8 cellular contexts compared by ENCODE assay signal in the genomic region with DNA sequence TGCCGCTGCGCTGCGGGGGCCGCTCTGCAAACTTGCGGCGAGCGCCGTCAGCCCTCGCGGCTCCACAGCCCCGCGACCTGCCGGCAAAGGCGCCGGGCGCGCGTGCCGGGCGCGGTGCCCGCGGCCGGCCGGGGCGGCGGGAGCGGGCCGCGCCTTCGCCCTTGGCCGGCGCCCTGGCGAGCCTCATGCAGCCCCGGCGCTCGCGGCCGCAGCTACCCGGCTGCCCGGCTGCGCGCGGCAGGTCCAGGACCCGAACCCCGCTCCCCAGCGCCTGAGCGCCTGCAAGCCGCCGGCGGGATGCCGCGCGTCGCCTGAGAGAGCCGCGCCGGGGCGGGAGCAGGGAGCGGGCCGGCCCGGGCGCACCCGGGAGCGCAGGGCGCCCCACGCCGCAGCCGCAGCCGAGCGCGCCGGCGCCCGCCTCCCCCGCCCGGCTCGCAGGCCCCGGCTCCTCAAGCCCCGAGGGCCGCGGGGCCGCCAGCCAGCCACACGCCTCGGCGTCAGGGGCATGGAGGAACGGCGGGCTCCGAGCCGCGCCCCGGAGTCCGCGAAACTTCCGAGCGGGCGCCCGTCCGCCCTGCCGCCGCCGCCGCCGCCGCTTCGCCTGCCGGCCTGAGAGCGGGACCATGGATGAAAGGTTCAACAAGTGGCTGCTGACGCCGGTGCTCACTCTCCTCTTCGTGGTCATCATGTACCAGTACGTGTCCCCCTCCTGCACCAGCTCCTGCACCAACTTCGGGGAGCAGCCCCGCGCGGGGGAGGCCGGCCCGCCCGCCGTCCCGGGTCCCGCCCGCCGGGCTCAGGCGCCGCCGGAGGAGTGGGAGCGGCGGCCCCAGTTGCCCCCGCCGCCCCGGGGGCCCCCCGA. TPM values are rescaled to one million over a fixed set of nuclear protein-coding genes. Genes with fewer than 3 reads are reported as not detected.
DNase-seq lines count a peak whose midpoint lies in the region; ATAC-seq, FAIRE-seq and TF ChIP-seq lines count a peak whose summit lies in the region.

No MANE protein-coding gene starts in this region.

- H3K27me3 Mint-ChIP-seq in astrocyte (ENCODE audit: low read depth, unreplicated experiment) = peaks cover 70% of the 10 kb centered on the region
- H3K27me3 Mint-ChIP-seq in activated naive CD4-positive, alpha-beta T cell treated with anti-CD3 and anti-CD28 coated beads for 36 hours (ENCODE audit: low read depth) = peaks cover 63% of the 10 kb centered on the region

- no peak overlapping the region for H3K27ac ChIP-seq in astrocyte (ENCODE audit: low read depth, low read length)
- H3K27ac ChIP-seq in thyroid gland = no peak overlapping the region

- H3K4me3 ChIP-seq in astrocyte (ENCODE audit: insufficient read depth, low read depth, low read length) (peak overlapping the region; percentile 59), iPS-18c (ENCODE audit: insufficient read depth, low read depth, low read length) (peak overlapping the region; percentile 57), thyroid gland (replicated peaks in 1 of 3) (peak overlapping the region in 2 of 3 donors; percentile 27 to 34)

- H3K4me1 ChIP-seq in astrocyte (ENCODE audit: insufficient read depth, low read length) (peaks cover 4% of the 10 kb centered on the region), thyroid gland (peaks cover 5 to 6% of the 10 kb centered on the region in 2 donors)

- H3K27me3 ChIP-seq in astrocyte (ENCODE audit: insufficient read depth, low read length) = peaks cover 51% of the 10 kb centered on the region
- no peaks in the 10 kb centered on the region for H3K27me3 ChIP-seq in thyroid gland

- no peak for TF ChIP-seq POLR2A in thyroid gland (IDR thresholded peaks at IDR 0.05)

- H3K79me2 ChIP-seq in astrocyte (ENCODE audit: insufficient read depth, low read length) = no peaks in the 10 kb centered on the region

- H3K27ac Mint-ChIP-seq in astrocyte (ENCODE audit: unreplicated experiment) = no peak overlapping the region
- no peak overlapping the region for H3K27ac Mint-ChIP-seq in activated naive CD4-positive, alpha-beta T cell treated with anti-CD3 and anti-CD28 coated beads for 36 hours

- no peak overlapping the region for H3K4me3 Mint-ChIP-seq in astrocyte (ENCODE audit: unreplicated experiment)
- H3K4me3 Mint-ChIP-seq in activated naive CD4-positive, alpha-beta T cell treated with anti-CD3 and anti-CD28 coated beads for 36 hours = no peak overlapping the region

- CTCF ChIA-PET in activated naive CD4-positive, alpha-beta T cell treated with anti-CD3 and anti-CD28 coated beads for 36 hours (lab: Charles Lee) = no interaction called here

- WGBS in thyroid gland, 2 donors = 0 to 1% methylated on average over 26 to 37 of the region's 133 CpGs

- H3K4me2 ChIP-seq in astrocyte (ENCODE audit: low read length) = peak overlapping the region; percentile 94

- no peaks in the 10 kb centered on the region for H4K20me1 ChIP-seq in astrocyte (ENCODE audit: insufficient read depth, low read length)

- intact Hi-C loops in thyroid gland (cut with DNase I) = no loop called here
- intact Hi-C loops in activated naive CD4-positive, alpha-beta T cell treated with anti-CD3 and anti-CD28 coated beads for 36 hours (cut with micrococcal nuclease) = no loop called here

- peak; percentile 48 for ATAC-seq in HG03280 (IDR thresholded peaks at IDR 0.05; ENCODE audit: unreplicated experiment)

- TF ChIP-seq CTCF in astrocyte (IDR thresholded peaks at IDR 0.05; ENCODE audit: insufficient read depth, low read depth, low read length) (no peak), thyroid gland (IDR thresholded peaks at IDR 0.05) (no peak)

- peak; percentile 42 for DNase-seq in NCI-H82 (lab: John Stamatoyannopoulos, UW)
- no peak for DNase-seq in NCI-H82 treated with DMSO at 0.1 percent for 48 hours (lab: John Stamatoyannopoulos, UW; ENCODE audit: unreplicated experiment)
- DNase-seq in astrocyte (ENCODE audit: low read depth) = no peak
- DNase-seq in thyroid gland = peak; percentile 51 to 61
- DNase-seq in activated naive CD4-positive, alpha-beta T cell treated with anti-CD3 and anti-CD28 coated beads for 36 hours = no peak
- no peak for DNase-seq in amniotic stem cell (lab: John Stamatoyannopoulos, UW)

- H3K36me3 ChIP-seq in astrocyte (ENCODE audit: insufficient read depth, low read length) (no peaks in the 10 kb centered on the region), thyroid gland (no peaks in the 10 kb centered on the region)

- H2AFZ ChIP-seq in astrocyte (ENCODE audit: low read depth, low read length) = peak overlapping the region; percentile 79

- H3K36me3 Mint-ChIP-seq in astrocyte (ENCODE audit: low read depth, unreplicated experiment) = no peaks in the 10 kb centered on the region
- H3K36me3 Mint-ChIP-seq in activated naive CD4-positive, alpha-beta T cell treated with anti-CD3 and anti-CD28 coated beads for 36 hours (ENCODE audit: low read depth) = peaks cover 1% of the 10 kb centered on the region

- H3K4me1 Mint-ChIP-seq in astrocyte (ENCODE audit: low read depth, unreplicated experiment) = no peaks in the 10 kb centered on the region
- H3K4me1 Mint-ChIP-seq in activated naive CD4-positive, alpha-beta T cell treated with anti-CD3 and anti-CD28 coated beads for 36 hours (ENCODE audit: low read depth) = peaks cover 2% of the 10 kb centered on the region

- H3K9me3 Mint-ChIP-seq in astrocyte (ENCODE audit: unreplicated experiment) = no peaks in the 10 kb centered on the region
- no peaks in the 10 kb centered on the region for H3K9me3 Mint-ChIP-seq in activated naive CD4-positive, alpha-beta T cell treated with anti-CD3 and anti-CD28 coated beads for 36 hours

- H3K9me3 ChIP-seq in astrocyte (ENCODE audit: insufficient read depth, low read depth, low read length) (no peaks in the 10 kb centered on the region), iPS-18c (ENCODE audit: control insufficient read depth, insufficient read depth, low read length) (no peaks in the 10 kb centered on the region), thyroid gland (no peaks in the 10 kb centered on the region)

- no peak overlapping the region for H3K9ac ChIP-seq in astrocyte (ENCODE audit: low read length)

- no peak for FAIRE-seq in astrocyte (lab: Jason Lieb, UNC)

RNA-seq across cellular contexts. Expression of a gene that starts 0.6 kb away (rescaled TPM):
- 0.07 TPM in 1 of 2 replicates, not detected in the other for total RNA-seq in astrocyte
- 1 to 10 TPM; 2.0 to 5.8 (median 5.0) TPM for total RNA-seq in thyroid gland
- total RNA-seq in activated naive CD4-positive, alpha-beta T cell treated with anti-CD3 and anti-CD28 coated beads for 36 hours = not detected

RNA-seq across cellular contexts. Expression of a gene that starts 37.3 kb away (rescaled TPM):
- 36.1 and 36.2 TPM in 2 replicates for total RNA-seq in astrocyte
- total RNA-seq in thyroid gland = 100 to 1,000 TPM in 1 of 4 donors, 10 to 100 TPM in 3; 57.9 to 159 (median 71.5) TPM
- under 1 TPM in 1 of 2 experiments, not detected in 1; 0.12 TPM for total RNA-seq in activated naive CD4-positive, alpha-beta T cell treated with anti-CD3 and anti-CD28 coated beads for 36 hours

Comparison
In these comparisons a context has a peak if more than half of its experiments do, and no peak if none do; other contexts are left out.
1. DNase-seq: peak in NCI-H82 (single experiment) and thyroid gland (2 of 2); none in NCI-H82 treated with DMSO at 0.1 percent for 48 hours (single experiment), astrocyte (single experiment), activated naive CD4-positive, alpha-beta T cell treated with anti-CD3 and anti-CD28 coated beads for 36 hours (single experiment) and amniotic stem cell (single experiment).
2. RNA of a gene that starts 37.3 kb away (total RNA-seq): 57.9 to 159 TPM in thyroid gland and 36.1 to 36.2 TPM in astrocyte; 0.12 TPM in activated naive CD4-positive, alpha-beta T cell treated with anti-CD3 and anti-CD28 coated beads for 36 hours; every median in the first group is over 10 times any median in the second.
3. Peak in every context shown above with its lines, with median percentiles within 50 percentile points of each other: H3K4me3 ChIP-seq.